ENCODE assay signal across 24 cellular contexts in the genomic region with DNA sequence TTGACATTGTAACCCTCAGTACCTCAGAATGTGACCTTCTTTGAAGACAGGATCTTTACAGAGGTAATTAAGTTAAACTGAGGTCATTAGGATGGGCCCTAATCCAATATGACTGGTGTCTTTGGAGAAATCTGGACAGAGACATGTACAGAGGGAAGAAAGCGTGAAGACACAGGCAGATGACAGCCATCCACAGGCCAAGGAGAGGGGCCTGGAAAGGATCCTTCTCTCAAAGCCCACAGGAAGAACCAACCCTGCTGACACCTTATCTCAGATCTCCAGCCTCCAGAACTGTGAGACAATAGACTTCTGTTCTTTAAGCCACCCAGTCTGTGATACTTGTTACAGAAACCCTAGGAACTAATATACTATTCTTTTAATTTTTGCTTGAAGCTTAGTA.
"Had no signal": no experiment of that assay in that cellular context is flagged by ENCODE, and none has a peak within 500 bp of the region (broad histone marks: within the 10 kb centered on the region; RNA-seq: fewer than 3 reads in every experiment).

No MANE protein-coding gene starts in this region.

- ATAC-seq: activated CD8-positive, alpha-beta T cell treated with anti-CD3 and anti-CD28 coated beads, Interleukin-2, amount 10 ng/mL, durations not matched to agents 7 days and 5 days; T-cell had no signal

- DNase-seq: activated CD4-positive, alpha-beta T cell treated with anti-CD3 and anti-CD28 coated beads for 48 hours; activated CD4-positive, alpha-beta T cell treated with anti-CD3 and anti-CD28 coated beads, Interleukin-2, amount 50 U/mL, for 4 hours; activated CD4-positive, CD25-positive, alpha-beta regulatory T cell treated with anti-CD3 and anti-CD28 coated beads, Interleukin-2, amount 50 U/mL, for 72 hours; activated CD8-positive, alpha-beta memory T cell treated with anti-CD3 and anti-CD28 coated beads, Interleukin-2, amount 50 U/mL, for 48 hours; activated CD8-positive, alpha-beta T cell treated with anti-CD3 and anti-CD28 coated beads, Interleukin-2, amount 10 ng/mL, durations not matched to agents 7 days and 5 days; activated naive CD4-positive, alpha-beta T cell treated with anti-CD3 and anti-CD28 coated beads, Interleukin-2, amount 50 U/mL, for 16 hours; activated naive CD8-positive, alpha-beta T cell treated with anti-CD3 and anti-CD28 coated beads, Interleukin-2, amount 10 ng/mL, durations not matched to agents 7 days and 5 days; activated T-cell treated with anti-CD3 and anti-CD28 coated beads, Interleukin-2, amount 50 U/mL, for 1 hour; adrenal gland; cerebellar nuclear complex; KG1; NCI-H1092; NCI-H1417; NCI-H1930; NCI-H2171; NCI-H446 treated with DMSO at 0.1 percent for 48 hours; NCI-H524 treated with DMSO at 0.1 percent for 48 hours; NCI-H748 treated with DMSO at 0.1 percent for 48 hours; NK-92 treated with Interleukin-12 subunit alpha and Interleukin-12 subunit beta, amount 100 ng/mL, for 24 hours; SHP77; T-cell; T-helper 2 cell; T1000 had no signal

- H3K27ac ChIP-seq: adrenal gland, SK-N-MC had no signal

- H3K27me3 ChIP-seq: adrenal gland had no signal

- H3K4me1 ChIP-seq: adrenal gland had no signal

- H3K36me3 ChIP-seq: adrenal gland had no signal

- H3K9me3 ChIP-seq: adrenal gland had no signal

- H3K4me3 ChIP-seq: adrenal gland, SK-N-MC had no signal
